In the genomic region with DNA sequence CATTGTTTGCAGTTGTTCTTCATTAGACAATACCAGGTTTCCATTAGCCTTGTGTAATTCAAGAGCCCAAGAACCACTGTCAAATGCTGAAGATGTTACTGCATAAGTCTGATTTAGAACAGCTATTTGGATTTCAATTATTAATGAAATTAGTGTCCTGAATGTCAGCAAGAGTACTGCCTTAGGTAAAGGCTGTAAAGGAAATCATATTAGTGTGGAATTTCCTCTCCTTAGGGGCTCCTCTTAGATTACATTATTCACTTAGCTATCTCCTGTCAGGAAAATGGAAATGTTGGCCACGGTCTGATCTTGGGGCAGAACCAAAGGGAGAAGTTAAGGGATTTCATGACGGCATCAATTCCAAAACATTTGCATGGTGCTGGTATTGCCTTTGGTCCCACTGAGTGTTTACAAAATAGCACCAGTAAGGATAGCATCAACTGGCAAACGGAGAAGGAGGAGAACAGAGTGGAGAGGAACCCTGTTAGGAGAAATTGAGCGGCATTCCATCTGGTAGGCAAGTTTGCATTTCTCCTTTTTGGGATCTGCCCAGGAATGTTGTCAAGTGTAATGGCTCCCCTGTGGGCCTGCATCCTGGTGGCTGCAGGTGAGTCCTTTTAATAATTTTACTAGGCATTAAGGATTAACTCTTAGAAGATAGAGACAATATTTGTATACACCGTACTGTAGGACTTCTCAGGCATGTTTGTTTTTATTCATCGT, we compare ENCODE assay signal across 31 cellular contexts. TPM values are rescaled to one million over a fixed set of nuclear protein-coding genes. Genes with fewer than 3 reads are reported as not detected.
"Had no signal": no experiment of that assay in that cellular context is flagged by ENCODE, and none has a peak within 500 bp of the region (broad histone marks: within the 10 kb centered on the region; RNA-seq: fewer than 3 reads in every experiment).

A gene with protein sequence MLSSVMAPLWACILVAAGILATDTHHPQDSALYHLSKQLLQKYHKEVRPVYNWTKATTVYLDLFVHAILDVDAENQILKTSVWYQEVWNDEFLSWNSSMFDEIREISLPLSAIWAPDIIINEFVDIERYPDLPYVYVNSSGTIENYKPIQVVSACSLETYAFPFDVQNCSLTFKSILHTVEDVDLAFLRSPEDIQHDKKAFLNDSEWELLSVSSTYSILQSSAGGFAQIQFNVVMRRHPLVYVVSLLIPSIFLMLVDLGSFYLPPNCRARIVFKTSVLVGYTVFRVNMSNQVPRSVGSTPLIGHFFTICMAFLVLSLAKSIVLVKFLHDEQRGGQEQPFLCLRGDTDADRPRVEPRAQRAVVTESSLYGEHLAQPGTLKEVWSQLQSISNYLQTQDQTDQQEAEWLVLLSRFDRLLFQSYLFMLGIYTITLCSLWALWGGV (plus strand): TSS at position 418 of the 723 bp plus-strand sequence. CDS start 138 bp downstream, at position 556.

- H3K4me1 ChIP-seq: adrenal gland, ascending aorta, heart left ventricle, uterus had no signal

- H3K4me1 Mint-ChIP-seq: activated CD4-positive, alpha-beta T cell treated with anti-CD3 and anti-CD28 coated beads, Interleukin-2, amount 10 ng/mL, durations not matched to agents 24 days and 14 days; activated naive CD8-positive, alpha-beta T cell treated with anti-CD3 and anti-CD28 coated beads for 36 hours; nephron had no signal

- H3K27ac ChIP-seq: adrenal gland, ascending aorta, cardiac muscle cell, heart left ventricle, left ventricle myocardium inferior, right lobe of liver, uterus had no signal

- H3K4me3 Mint-ChIP-seq: activated CD4-positive, alpha-beta memory T cell treated with anti-CD3 and anti-CD28 coated beads for 36 hours; activated CD4-positive, alpha-beta T cell treated with anti-CD3 and anti-CD28 coated beads, Interleukin-2, amount 10 ng/mL, durations not matched to agents 24 days and 14 days; activated naive CD4-positive, alpha-beta T cell treated with anti-CD3 and anti-CD28 coated beads for 36 hours; activated naive CD8-positive, alpha-beta T cell treated with anti-CD3 and anti-CD28 coated beads for 36 hours; activated T-helper 1 cell treated with anti-CD3 and anti-CD28 coated beads, Interleukin-12 subunit alpha, Interleukin-12 subunit beta, Interleukin-2, Interleukin-4 antibody, amounts not matched to agents 30 ng/mL and 10 ng/mL and 1 ng/mL, durations not matched to agents 14 hours and 24 hours and 36 hours; brain; nephron had no signal

- H3K36me3 Mint-ChIP-seq: activated CD4-positive, alpha-beta memory T cell treated with anti-CD3 and anti-CD28 coated beads for 36 hours; activated naive CD8-positive, alpha-beta T cell treated with anti-CD3 and anti-CD28 coated beads for 36 hours; brain had no signal

- H3K27ac Mint-ChIP-seq: activated CD4-positive, alpha-beta memory T cell treated with anti-CD3 and anti-CD28 coated beads for 36 hours; activated CD4-positive, alpha-beta T cell treated with anti-CD3 and anti-CD28 coated beads, Interleukin-2, amount 10 ng/mL, durations not matched to agents 24 days and 14 days; activated naive CD4-positive, alpha-beta T cell treated with anti-CD3 and anti-CD28 coated beads for 36 hours; activated naive CD8-positive, alpha-beta T cell treated with anti-CD3 and anti-CD28 coated beads for 36 hours; activated T-helper 1 cell treated with anti-CD3 and anti-CD28 coated beads, Interleukin-12 subunit alpha, Interleukin-12 subunit beta, Interleukin-2, Interleukin-4 antibody, amounts not matched to agents 30 ng/mL and 10 ng/mL and 1 ng/mL, durations not matched to agents 14 hours and 24 hours and 36 hours; brain; nephron had no signal

- ATAC-seq: esophagus mucosa, heart left ventricle, right lobe of liver had no signal

- H3K36me3 ChIP-seq: adrenal gland, ascending aorta, cardiac muscle cell, heart left ventricle, left ventricle myocardium inferior, right lobe of liver, uterus had no signal

- DNase-seq: activated CD4-positive, alpha-beta memory T cell treated with anti-CD3 and anti-CD28 coated beads for 36 hours; activated CD4-positive, alpha-beta T cell treated with anti-CD3 and anti-CD28 coated beads, Interleukin-2, amount 10 ng/mL, durations not matched to agents 24 days and 14 days; activated CD4-positive, CD25-positive, alpha-beta regulatory T cell treated with anti-CD3 and anti-CD28 coated beads, Interleukin-2, amount 50 U/mL, for 72 hours; activated CD8-positive, alpha-beta memory T cell treated with anti-CD3 and anti-CD28 coated beads, Interleukin-2, amount 50 U/mL, for 4 hours; activated effector memory CD4-positive, alpha-beta T cell treated with anti-CD3 and anti-CD28 coated beads, Interleukin-2, amount 50 U/mL, for 16 hours; activated naive CD4-positive, alpha-beta T cell treated with anti-CD3 and anti-CD28 coated beads for 36 hours; activated naive CD8-positive, alpha-beta T cell treated with anti-CD3 and anti-CD28 coated beads for 36 hours; activated T-cell treated with anti-CD3 and anti-CD28 coated beads, Interleukin-2, amount 50 U/mL, for 1 hour; adrenal gland; cortex of kidney; foreskin fibroblast; heart left ventricle; left ventricle myocardium inferior; right lobe of liver; stimulated activated CD4-positive, alpha-beta T cell treated with anti-CD3 and anti-CD28 coated beads, Interleukin-2, amount 100 ng/mL, for 48 hours; stimulated activated naive CD4-positive, alpha-beta T cell treated with Interleukin-2 at 50 U/mL for 16 hours; trophoblast cell; uterus had no signal

- H3K9me3 Mint-ChIP-seq: activated CD4-positive, alpha-beta memory T cell treated with anti-CD3 and anti-CD28 coated beads for 36 hours; activated CD4-positive, alpha-beta T cell treated with anti-CD3 and anti-CD28 coated beads, Interleukin-2, amount 10 ng/mL, durations not matched to agents 24 days and 14 days; activated naive CD4-positive, alpha-beta T cell treated with anti-CD3 and anti-CD28 coated beads for 36 hours; activated naive CD8-positive, alpha-beta T cell treated with anti-CD3 and anti-CD28 coated beads for 36 hours; activated T-helper 1 cell treated with anti-CD3 and anti-CD28 coated beads, Interleukin-12 subunit alpha, Interleukin-12 subunit beta, Interleukin-2, Interleukin-4 antibody, amounts not matched to agents 30 ng/mL and 10 ng/mL and 1 ng/mL, durations not matched to agents 14 hours and 24 hours and 36 hours; brain; nephron had no signal

- H3K27me3 ChIP-seq: adrenal gland, ascending aorta, cardiac muscle cell, right lobe of liver, uterus had no signal

- H3K27me3 Mint-ChIP-seq: activated CD4-positive, alpha-beta memory T cell treated with anti-CD3 and anti-CD28 coated beads for 36 hours had no signal

- H3K9me3 ChIP-seq: adrenal gland, ascending aorta, heart left ventricle, left ventricle myocardium inferior, right lobe of liver, uterus had no signal

- H3K4me3 ChIP-seq: adrenal gland, ascending aorta, cardiac muscle cell, heart left ventricle, left ventricle myocardium inferior, right lobe of liver, uterus had no signal

RNA-seq across cellular contexts. Expression of the gene that starts here (rescaled TPM):
- total RNA-seq: activated CD4-positive, alpha-beta memory T cell treated with anti-CD3 and anti-CD28 coated beads for 36 hours; activated CD4-positive, alpha-beta T cell treated with anti-CD3 and anti-CD28 coated beads, Interleukin-2, amount 10 ng/mL, durations not matched to agents 24 days and 14 days; activated CD8-positive, alpha-beta memory T cell treated with anti-CD3 and anti-CD28 coated beads for 36 hours; activated naive CD4-positive, alpha-beta T cell treated with anti-CD3 and anti-CD28 coated beads for 36 hours; activated naive CD8-positive, alpha-beta T cell treated with anti-CD3 and anti-CD28 coated beads for 36 hours; activated T-helper 1 cell treated with anti-CD3 and anti-CD28 coated beads, Interleukin-12 subunit alpha, Interleukin-12 subunit beta, Interleukin-2, Interleukin-4 antibody, amounts not matched to agents 30 ng/mL and 10 ng/mL and 1 ng/mL, durations not matched to agents 14 hours and 24 hours and 36 hours; adrenal gland; ascending aorta; cardiac muscle cell; chondrocyte; heart left ventricle; left ventricle myocardium inferior; lung microvascular endothelial cell; mucosa of gallbladder; osteocyte; posterior vena cava; right lobe of liver; skeletal muscle tissue; uterus had no signal
- polyA plus RNA-seq: adrenal gland, cardiac muscle cell, heart left ventricle had no signal
